ENCODE assay signal across 10 cellular contexts in genomic region chr5:17315710-17316221, GRCh38.
DNase-seq lines count a peak whose midpoint lies in the region; ATAC-seq and TF ChIP-seq lines count a peak whose summit lies in the region.
"Had no signal": no experiment of that assay in that cellular context is flagged by ENCODE, and none has a peak within 500 bp of the region (broad histone marks: within the 10 kb centered on the region; RNA-seq: fewer than 3 reads in every experiment).

No MANE protein-coding gene starts in this region.

- intact Hi-C loops in sciatic nerve (cut with DNase I), result no loop called here

- no peaks in the 10 kb centered on the region for H3K9me2 ChIP-seq in MM.1S (replicated peaks; ENCODE audit: insufficient read depth, low read length)

- no peaks in the 10 kb centered on the region for H3K27me3 ChIP-seq in MM.1S (replicated peaks; ENCODE audit: insufficient read depth, low read length)

- TF ChIP-seq CTCF in MM.1S (IDR thresholded peaks at IDR 0.05; ENCODE audit: low read length), result no peak
- TF ChIP-seq CTCF in astrocyte of the spinal cord (IDR thresholded peaks at IDR 0.05; ENCODE audit: low read depth, low read length), result no peak

- in situ Hi-C loops in astrocyte of the spinal cord (cut with HindIII; ENCODE audit: low sequenced_read_pairs), result no loop called here

- peaks cover 34% of the 10 kb centered on the region for H3F3A ChIP-seq in MM.1S (ENCODE audit: insufficient read depth, low read length)

- no peak overlapping the region for H3K4me3 ChIP-seq in MM.1S (ENCODE audit: low read length)
- no peak overlapping the region for H3K4me3 ChIP-seq in astrocyte of the spinal cord (ENCODE audit: low read depth, low read length)

- H4K20me1 ChIP-seq in MM.1S (ENCODE audit: insufficient read depth, low read length), result no peaks in the 10 kb centered on the region

- peaks cover 34% of the 10 kb centered on the region for H3K4me1 ChIP-seq in MM.1S (ENCODE audit: low read length)

- no peaks in the 10 kb centered on the region for H3K9me3 ChIP-seq in MM.1S (replicated peaks; ENCODE audit: insufficient read depth, low read length)

- DNase-seq in ELF-1 (ENCODE audit: low read depth, low spot score) (peak; percentile 8), MM.1S (no peak), astrocyte of the spinal cord (ENCODE audit: low read depth, low spot score) (peak; percentile 55), sciatic nerve (ENCODE audit: low spot score) (no peak), NCI-H524 treated with DMSO at 0.1 percent for 48 hours (lab: John Stamatoyannopoulos, UW) (no peak), 8988T (no peak)
- DNase-seq: activated naive CD4-positive, alpha-beta T cell treated with anti-CD3 and anti-CD28 coated beads, Interleukin-2, amount 50 U/mL, for 16 hours; stimulated activated CD4-positive, alpha-beta T cell treated with anti-CD3 and anti-CD28 coated beads, Interleukin-2, amount 100 ng/mL, for 24 hours; substantia nigra had no signal

- no peaks in the 10 kb centered on the region for H3K36me3 ChIP-seq in MM.1S (replicated peaks; ENCODE audit: insufficient read depth, low read length)

- H2AFZ ChIP-seq in MM.1S (ENCODE audit: low read length), result no peak overlapping the region

- ATAC-seq in sciatic nerve, result peak; percentile 57
- ATAC-seq in GM19324 (IDR thresholded peaks at IDR 0.05; ENCODE audit: low FRiP score, unreplicated experiment), result no peak

- peak overlapping the region; percentile 39; the same call in 1 of the 2 replicates for H3K4me2 ChIP-seq in MM.1S (ENCODE audit: low read depth, low read length)

- no peak overlapping the region for H3K9ac ChIP-seq in MM.1S (ENCODE audit: low read length)

- H3K27ac ChIP-seq in MM.1S (ENCODE audit: low read length), result peak overlapping the region; percentile 42; the same call in 1 of the 2 replicates

- H3K79me2 ChIP-seq in MM.1S (ENCODE audit: low read length), result no peaks in the 10 kb centered on the region

Comparison
In these comparisons a context has a peak if more than half of its experiments do, and no peak if none do; other contexts are left out.
1. DNase-seq: peak in ELF-1 (single experiment) and astrocyte of the spinal cord (single experiment); none in MM.1S (single experiment), sciatic nerve (single experiment), NCI-H524 treated with DMSO at 0.1 percent for 48 hours (single experiment) and 8988T (single experiment).